In the genomic region with DNA sequence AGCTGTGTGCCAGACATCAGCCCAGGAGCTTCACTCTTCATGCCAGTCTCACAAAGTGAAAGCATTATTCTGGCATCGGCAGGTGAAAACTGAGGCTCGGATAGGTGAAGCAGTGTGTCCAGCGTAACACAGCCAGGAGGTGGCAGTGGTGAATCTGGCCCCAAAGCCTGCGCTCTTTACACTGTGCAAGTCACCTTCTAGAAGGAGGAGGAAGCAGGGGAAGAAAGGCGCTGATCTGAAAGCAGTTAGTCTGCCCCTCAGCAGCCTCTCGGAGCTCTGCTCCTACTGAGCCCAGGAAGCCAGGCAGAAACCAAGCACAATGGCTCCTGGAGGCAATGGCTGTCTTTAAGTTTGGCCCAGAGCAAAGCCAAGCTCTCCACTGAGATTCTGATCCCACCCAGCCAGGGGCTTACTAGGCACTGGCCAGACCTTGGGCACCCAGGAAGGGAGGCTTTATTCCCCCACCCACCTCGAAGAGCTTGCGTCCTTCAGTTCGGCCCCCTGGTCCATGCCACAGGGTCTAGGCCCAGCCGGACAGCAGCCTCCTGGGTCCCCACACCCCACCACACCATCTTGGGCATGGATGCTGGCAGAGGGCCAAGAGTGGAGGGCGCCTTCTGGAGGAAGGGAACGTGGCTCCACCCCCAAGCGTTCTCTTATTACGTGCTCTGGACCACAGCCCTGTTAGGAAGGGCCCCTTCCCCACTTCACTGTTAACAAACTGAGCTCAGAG, we compare ENCODE assay signal across 8 cellular contexts.
DNase-seq lines count a peak whose midpoint lies in the region; ATAC-seq and TF ChIP-seq lines count a peak whose summit lies in the region.

No MANE protein-coding gene starts in this region.

- H3K4me3 Mint-ChIP-seq in activated CD4-positive, alpha-beta T cell treated with anti-CD3 and anti-CD28 coated beads, Interleukin-2, amount 10 ng/mL, durations not matched to agents 24 days and 14 days = no peak overlapping the region
- H3K4me3 Mint-ChIP-seq in progenitor cell of endocrine pancreas (ENCODE audit: low read depth) = no peak overlapping the region

- peak; percentile 58 for DNase-seq in activated CD4-positive, alpha-beta T cell treated with anti-CD3 and anti-CD28 coated beads, Interleukin-2, amount 10 ng/mL, durations not matched to agents 24 days and 14 days
- DNase-seq in activated CD4-positive, alpha-beta T cell treated with anti-CD3 and anti-CD28 coated beads for 4 hours = no peak
- DNase-seq in NCI-H1092 treated with DMSO at 0.1 percent for 48 hours (lab: John Stamatoyannopoulos, UW) (peak; percentile 47), progenitor cell of endocrine pancreas (ENCODE audit: low spot score, unreplicated experiment) (peak; percentile 4), D341Med (ENCODE audit: low spot score) (no peak)
- no peak for DNase-seq in effector CD8-positive, alpha-beta T cell (lab: John Stamatoyannopoulos, UW)

- peak; percentile 70 for ATAC-seq in GM21529 (IDR thresholded peaks at IDR 0.05; ENCODE audit: unreplicated experiment)

- peaks cover 19% of the 10 kb centered on the region for H3K27me3 Mint-ChIP-seq in activated CD4-positive, alpha-beta T cell treated with anti-CD3 and anti-CD28 coated beads, Interleukin-2, amount 10 ng/mL, durations not matched to agents 24 days and 14 days
- H3K27me3 Mint-ChIP-seq in progenitor cell of endocrine pancreas = peaks cover 45% of the 10 kb centered on the region

- peak overlapping the region; percentile 97 for H3K27ac ChIP-seq in cingulate gyrus (ENCODE audit: low read depth, low read length)

- H3K4me1 Mint-ChIP-seq in activated CD4-positive, alpha-beta T cell treated with anti-CD3 and anti-CD28 coated beads, Interleukin-2, amount 10 ng/mL, durations not matched to agents 24 days and 14 days = no peaks in the 10 kb centered on the region
- no peaks in the 10 kb centered on the region for H3K4me1 Mint-ChIP-seq in progenitor cell of endocrine pancreas (ENCODE audit: low read depth)

- H3K27ac Mint-ChIP-seq in activated CD4-positive, alpha-beta T cell treated with anti-CD3 and anti-CD28 coated beads, Interleukin-2, amount 10 ng/mL, durations not matched to agents 24 days and 14 days = no peak overlapping the region
- H3K27ac Mint-ChIP-seq in progenitor cell of endocrine pancreas = no peak overlapping the region

- no peaks in the 10 kb centered on the region for H3K9me3 Mint-ChIP-seq in activated CD4-positive, alpha-beta T cell treated with anti-CD3 and anti-CD28 coated beads, Interleukin-2, amount 10 ng/mL, durations not matched to agents 24 days and 14 days
- H3K9me3 Mint-ChIP-seq in progenitor cell of endocrine pancreas (ENCODE audit: low read depth) = no peaks in the 10 kb centered on the region

- intact Hi-C loops in activated CD4-positive, alpha-beta T cell treated with anti-CD3 and anti-CD28 coated beads, Interleukin-2, amount 10 ng/mL, durations not matched to agents 24 days and 14 days (cut with micrococcal nuclease) = no loop called here

- H3K36me3 Mint-ChIP-seq in activated CD4-positive, alpha-beta T cell treated with anti-CD3 and anti-CD28 coated beads, Interleukin-2, amount 10 ng/mL, durations not matched to agents 24 days and 14 days (ENCODE audit: low read depth) = no peaks in the 10 kb centered on the region
- H3K36me3 Mint-ChIP-seq in progenitor cell of endocrine pancreas (ENCODE audit: insufficient read depth) = no peaks in the 10 kb centered on the region

- TF ChIP-seq CTCF in progenitor cell of endocrine pancreas (IDR thresholded peaks at IDR 0.05; ENCODE audit: unreplicated experiment) = peak; percentile 46

Comparison
In these comparisons a context has a peak if more than half of its experiments do, and no peak if none do; other contexts are left out.
1. DNase-seq: peak in activated CD4-positive, alpha-beta T cell treated with anti-CD3 and anti-CD28 coated beads, Interleukin-2, amount 10 ng/mL, durations not matched to agents 24 days and 14 days (single experiment), NCI-H1092 treated with DMSO at 0.1 percent for 48 hours (single experiment) and progenitor cell of endocrine pancreas (single experiment); none in activated CD4-positive, alpha-beta T cell treated with anti-CD3 and anti-CD28 coated beads for 4 hours (0 of 2), effector CD8-positive, alpha-beta T cell (single experiment) and D341Med (single experiment).